Comparison of ENCODE assay signal across 23 cellular contexts in genomic region chr7:138630059-138630610, GRCh38.
"Had no signal": no experiment of that assay in that cellular context is flagged by ENCODE, and none has a peak within 500 bp of the region (broad histone marks: within the 10 kb centered on the region; RNA-seq: fewer than 3 reads in every experiment).

No MANE protein-coding gene starts in this region.

- H3K4me3 Mint-ChIP-seq: activated T-helper 1 cell treated with anti-CD3 and anti-CD28 coated beads, Interleukin-12 subunit alpha, Interleukin-12 subunit beta, Interleukin-2, Interleukin-4 antibody, amounts not matched to agents 30 ng/mL and 10 ng/mL and 1 ng/mL, durations not matched to agents 14 hours and 24 hours and 36 hours; effector memory CD8-positive, alpha-beta T cell; mesothelial cell of epicardium; T-helper 17 cell had no signal

- H3K27ac Mint-ChIP-seq: activated naive CD4-positive, alpha-beta T cell treated with anti-CD3 and anti-CD28 coated beads, Interleukin-2, amount 50 U/mL, for 72 hours; activated T-helper 1 cell treated with anti-CD3 and anti-CD28 coated beads, Interleukin-12 subunit alpha, Interleukin-12 subunit beta, Interleukin-2, Interleukin-4 antibody, amounts not matched to agents 30 ng/mL and 10 ng/mL and 1 ng/mL, durations not matched to agents 14 hours and 24 hours and 36 hours; effector memory CD8-positive, alpha-beta T cell; mesothelial cell of epicardium; T-helper 17 cell had no signal

- ATAC-seq: activated CD4-positive, CD25-positive, alpha-beta regulatory T cell treated with anti-CD3 and anti-CD28 coated beads, Interleukin-2, amount 50 U/mL, for 24 hours; effector memory CD8-positive, alpha-beta T cell; left ventricle myocardium superior; naive thymus-derived CD8-positive, alpha-beta T cell; T-helper 17 cell had no signal

- H3K9me3 Mint-ChIP-seq: activated naive CD4-positive, alpha-beta T cell treated with anti-CD3 and anti-CD28 coated beads, Interleukin-2, amount 50 U/mL, for 72 hours; activated T-helper 1 cell treated with anti-CD3 and anti-CD28 coated beads, Interleukin-12 subunit alpha, Interleukin-12 subunit beta, Interleukin-2, Interleukin-4 antibody, amounts not matched to agents 30 ng/mL and 10 ng/mL and 1 ng/mL, durations not matched to agents 14 hours and 24 hours and 36 hours; effector memory CD8-positive, alpha-beta T cell; naive thymus-derived CD8-positive, alpha-beta T cell had no signal

- H3K36me3 Mint-ChIP-seq: mesothelial cell of epicardium; naive thymus-derived CD8-positive, alpha-beta T cell had no signal

- DNase-seq: activated CD4-positive, alpha-beta T cell treated with anti-CD3 and anti-CD28 coated beads, Interleukin-2, amount 50 U/mL, for 1 hour; activated gamma-delta T cell; activated T-cell treated with anti-CD3 and anti-CD28 coated beads for 4 hours; amniotic stem cell; colonic mucosa; dorsolateral prefrontal cortex; effector memory CD8-positive, alpha-beta T cell; glutamatergic neuron; hippocampal formation; left ventricle myocardium superior; mammary epithelial cell; naive thymus-derived CD8-positive, alpha-beta T cell; retina; sigmoid colon; stimulated activated naive CD4-positive, alpha-beta T cell; substantia nigra; SW 1271; T-helper 17 cell; tibial artery had no signal
